Comparison of ENCODE assay signal across 1 cellular context in the genomic region with DNA sequence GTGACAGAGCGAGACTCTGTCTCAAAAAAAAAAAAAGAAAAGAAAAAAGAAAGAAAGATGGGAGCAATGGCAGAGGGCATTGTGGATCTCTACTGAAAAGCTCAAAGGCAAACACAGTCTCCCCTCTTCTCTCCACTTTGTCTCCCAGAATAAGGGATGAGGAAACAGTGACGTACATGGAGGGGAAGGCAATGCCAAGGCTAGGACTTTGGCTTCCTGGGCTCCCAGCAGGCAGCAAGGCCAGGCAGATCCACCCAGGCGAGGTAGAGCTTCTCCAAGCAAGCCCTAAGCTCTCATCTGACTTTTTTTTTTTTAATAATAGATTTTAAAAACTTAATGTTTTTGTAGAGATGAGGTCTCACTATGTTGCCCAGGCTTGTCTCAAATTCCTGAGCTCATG.
TF ChIP-seq lines count a peak whose summit lies in the region.

No MANE protein-coding gene starts in this region.

TF ChIP-seq in IMR-90, 13 proteins besides CTCF, POLR2A, EP300 and RAD21:
- TF ChIP-seq FOS (IDR thresholded peaks at IDR 0.05; ENCODE audit: low read depth, low read length) (no peak), MXI1 (IDR thresholded peaks at IDR 0.05; ENCODE audit: borderline replicate concordance, low read depth, low read length) (no peak), SMC3 (IDR thresholded peaks at IDR 0.05; ENCODE audit: low read depth, low read length) (no peak), CEBPB (IDR thresholded peaks at IDR 0.05; ENCODE audit: low read depth, low read length) (no peak), MAFK (IDR thresholded peaks at IDR 0.05; ENCODE audit: low read depth, low read length) (no peak), NFE2L2 (IDR thresholded peaks at IDR 0.05; ENCODE audit: low read depth, low read length) (no peak), MAZ (IDR thresholded peaks at IDR 0.05; ENCODE audit: borderline replicate concordance, low read depth, low read length) (no peak), BHLHE40 (IDR thresholded peaks at IDR 0.05; ENCODE audit: low read depth, low read length) (no peak), RFX5 (IDR thresholded peaks at IDR 0.05; ENCODE audit: low read depth, low read length) (no peak), RCOR1 (IDR thresholded peaks at IDR 0.05; ENCODE audit: insufficient replicate concordance, low read length) (no peak), CHD1 (IDR thresholded peaks at IDR 0.05; ENCODE audit: low read depth, low read length) (no peak)
- TF ChIP-seq, protein P1, sequence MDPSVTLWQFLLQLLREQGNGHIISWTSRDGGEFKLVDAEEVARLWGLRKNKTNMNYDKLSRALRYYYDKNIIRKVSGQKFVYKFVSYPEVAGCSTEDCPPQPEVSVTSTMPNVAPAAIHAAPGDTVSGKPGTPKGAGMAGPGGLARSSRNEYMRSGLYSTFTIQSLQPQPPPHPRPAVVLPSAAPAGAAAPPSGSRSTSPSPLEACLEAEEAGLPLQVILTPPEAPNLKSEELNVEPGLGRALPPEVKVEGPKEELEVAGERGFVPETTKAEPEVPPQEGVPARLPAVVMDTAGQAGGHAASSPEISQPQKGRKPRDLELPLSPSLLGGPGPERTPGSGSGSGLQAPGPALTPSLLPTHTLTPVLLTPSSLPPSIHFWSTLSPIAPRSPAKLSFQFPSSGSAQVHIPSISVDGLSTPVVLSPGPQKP (IDR thresholded peaks at IDR 0.05; ENCODE audit: borderline replicate concordance, low read depth, low read length): no peak
- TF ChIP-seq, protein P2, sequence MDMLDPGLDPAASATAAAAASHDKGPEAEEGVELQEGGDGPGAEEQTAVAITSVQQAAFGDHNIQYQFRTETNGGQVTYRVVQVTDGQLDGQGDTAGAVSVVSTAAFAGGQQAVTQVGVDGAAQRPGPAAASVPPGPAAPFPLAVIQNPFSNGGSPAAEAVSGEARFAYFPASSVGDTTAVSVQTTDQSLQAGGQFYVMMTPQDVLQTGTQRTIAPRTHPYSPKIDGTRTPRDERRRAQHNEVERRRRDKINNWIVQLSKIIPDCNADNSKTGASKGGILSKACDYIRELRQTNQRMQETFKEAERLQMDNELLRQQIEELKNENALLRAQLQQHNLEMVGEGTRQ (IDR thresholded peaks at IDR 0.05; ENCODE audit: low read depth, low read length): no peak
